15 cellular contexts compared by ENCODE assay signal in genomic region chrX:103158317-103158621, GRCh38. TPM values are rescaled to one million over a fixed set of nuclear protein-coding genes. Genes with fewer than 3 reads are reported as not detected.
A peak's percentile ranks its signal among the peaks of the same experiment; 100 is the strongest.
DNase-seq lines count a peak whose midpoint lies in the region; ATAC-seq, FAIRE-seq and TF ChIP-seq lines count a peak whose summit lies in the region.
"Had no signal": no experiment of that assay in that cellular context is flagged by ENCODE, and none has a peak within 500 bp of the region (broad histone marks: within the 10 kb centered on the region; RNA-seq: fewer than 3 reads in every experiment).

No MANE protein-coding gene starts in this region.

- TF ChIP-seq RAD21 in HepG2 (CRISPR knock-in tag; IDR thresholded peaks at IDR 0.05), result no peak

- no peak for FAIRE-seq in HepG2 (lab: Jason Lieb, UNC)
- FAIRE-seq: D721Med had no signal

- no peaks in the 10 kb centered on the region for H3K9me2 ChIP-seq in OCI-LY7 (ENCODE audit: insufficient read depth, low read length)

- H3K27ac Mint-ChIP-seq in Calu3 (ENCODE audit: unreplicated experiment), result no peak overlapping the region
- H3K27ac Mint-ChIP-seq in HFFc6, result no peak overlapping the region
- H3K27ac Mint-ChIP-seq in activated CD8-positive, alpha-beta T cell treated with anti-CD3 and anti-CD28 coated beads for 36 hours, result no peak overlapping the region
- H3K27ac Mint-ChIP-seq: CD8-positive, alpha-beta T cell; H9 had no signal

- ATAC-seq in HepG2 (no peak), body of pancreas (no peak)
- no peak for ATAC-seq in activated CD8-positive, alpha-beta T cell treated with anti-CD3 and anti-CD28 coated beads for 36 hours
- ATAC-seq: CD8-positive, alpha-beta T cell had no signal

- no peak for DNase-seq in Calu3
- no peak for DNase-seq in HFFc6
- no peak for DNase-seq in OCI-LY7 (ENCODE audit: low spot score)
- DNase-seq in HepG2 (ENCODE audit: low spot score), result no peak
- no peak for DNase-seq in body of pancreas
- no peak for DNase-seq in NCI-H1930 (lab: John Stamatoyannopoulos, UW)
- no peak for DNase-seq in activated CD8-positive, alpha-beta memory T cell treated with anti-CD3 and anti-CD28 coated beads for 24 hours
- no peak for DNase-seq in activated CD8-positive, alpha-beta T cell treated with anti-CD3 and anti-CD28 coated beads for 36 hours
- DNase-seq: H9, NCI-H510A, SHP77 treated with DMSO at 0.1 percent for 48 hours, T-helper 1 cell, T1000 had no signal

- no peaks in the 10 kb centered on the region for H3K9me3 ChIP-seq in OCI-LY7 (ENCODE audit: low read length)
- no peaks in the 10 kb centered on the region for H3K9me3 ChIP-seq in HepG2 (ENCODE audit: low read length)
- no peaks in the 10 kb centered on the region for H3K9me3 ChIP-seq in body of pancreas

- no peak for TF ChIP-seq EP300 in HepG2 (IDR thresholded peaks at IDR 0.05; ENCODE audit: low read depth in 2 of 2, low read length in 2 of 2)
- no peak for TF ChIP-seq EP300 in HepG2 (CRISPR knock-in tag; IDR thresholded peaks at IDR 0.05; ENCODE audit: borderline replicate concordance)

- TF ChIP-seq CTCF in Calu3 (IDR thresholded peaks at IDR 0.05; ENCODE audit: unreplicated experiment), result peak; percentile 0
- peak; percentile 16 for TF ChIP-seq CTCF in HFFc6 (IDR thresholded peaks at IDR 0.05)
- TF ChIP-seq CTCF in OCI-LY7 (conservative IDR thresholded peaks at IDR 0.05; ENCODE audit: low read length), result peak; percentile 22; the same call in 1 of the 2 replicates
- no peak for TF ChIP-seq CTCF in HepG2 (CRISPR knock-in tag; IDR thresholded peaks at IDR 0.05)
- TF ChIP-seq CTCF in body of pancreas (IDR thresholded peaks at IDR 0.05), result no peak
- TF ChIP-seq CTCF in activated CD8-positive, alpha-beta T cell treated with anti-CD3 and anti-CD28 coated beads for 36 hours (IDR thresholded peaks at IDR 0.05), result no peak

- H3K4me1 Mint-ChIP-seq in Calu3 (ENCODE audit: low read depth, unreplicated experiment) (peaks cover 14% of the 10 kb centered on the region), HFFc6 (ENCODE audit: low read depth) (peaks cover 34% of the 10 kb centered on the region)
- no peaks in the 10 kb centered on the region for H3K4me1 Mint-ChIP-seq in activated CD8-positive, alpha-beta T cell treated with anti-CD3 and anti-CD28 coated beads for 36 hours (ENCODE audit: low read depth)

- H4K20me1 ChIP-seq in OCI-LY7 (ENCODE audit: insufficient read depth, low read length), result no peaks in the 10 kb centered on the region
- no peaks in the 10 kb centered on the region for H4K20me1 ChIP-seq in HepG2 (ENCODE audit: insufficient read depth, low read length)

- no peaks in the 10 kb centered on the region for H3K9me3 Mint-ChIP-seq in Calu3 (ENCODE audit: low read depth, unreplicated experiment)
- H3K9me3 Mint-ChIP-seq in HFFc6, result no peaks in the 10 kb centered on the region
- H3K9me3 Mint-ChIP-seq in activated CD8-positive, alpha-beta T cell treated with anti-CD3 and anti-CD28 coated beads for 36 hours, result no peaks in the 10 kb centered on the region
- H3K9me3 Mint-ChIP-seq: CD8-positive, alpha-beta T cell had no signal

- intact Hi-C loops in Calu3 (cut with micrococcal nuclease; ENCODE audit: unreplicated experiment), result loop anchor here (1.0 to 5.0 kb wide), 2 partner anchors 101 to 207 kb away; no protein-coding TSS in a partner anchor
- intact Hi-C loops in OCI-LY7 (cut with micrococcal nuclease; ENCODE audit: unreplicated experiment), result loop anchor here (10.0 kb wide), 1 partner anchor 203 kb away; no protein-coding TSS in a partner anchor
- intact Hi-C loops in HepG2 (cut with micrococcal nuclease; ENCODE audit: unreplicated experiment), result loop anchor here (1.0 kb wide), 1 partner anchor 207 kb away; no protein-coding TSS in a partner anchor
- intact Hi-C loops in body of pancreas (cut with DNase I), result no loop called here
- intact Hi-C loops in activated CD8-positive, alpha-beta T cell treated with anti-CD3 and anti-CD28 coated beads for 36 hours (cut with micrococcal nuclease), result loop anchor here (5.0 kb wide), 1 partner anchor 206 kb away; no protein-coding TSS in a partner anchor

- TF ChIP-seq POLR2A in HepG2 (IDR thresholded peaks at IDR 0.05; ENCODE audit: insufficient read depth in 1 of 2, low read depth in 2 of 2, low read length in 2 of 2) (no peak), body of pancreas (IDR thresholded peaks at IDR 0.05) (no peak)

- no peak overlapping the region for H3K4me2 ChIP-seq in OCI-LY7 (ENCODE audit: low read length)
- no peak overlapping the region for H3K4me2 ChIP-seq in HepG2 (ENCODE audit: low read depth, low read length)

- H3K27me3 ChIP-seq in HepG2 (ENCODE audit: control insufficient read depth in 1 of 2, insufficient read depth in 2 of 2, low read length in 2 of 2), result no peaks in the 10 kb centered on the region
- H3K27me3 ChIP-seq in body of pancreas, result no peaks in the 10 kb centered on the region

- CTCF ChIA-PET in Calu3 (lab: Charles Lee), result no interaction called here
- CTCF ChIA-PET in OCI-LY7 (lab: Charles Lee; ENCODE audit: unreplicated experiment), result no interaction called here
- CTCF ChIA-PET in HepG2 (lab: Yijun Ruan, JAX; ENCODE audit: low intra/inter-chr PET ratio, low total read pairs), result interaction anchor here (1.8 to 2.0 kb wide), 2 partner anchors 207 to 224 kb away, joined by 5 to 18 read pairs; no protein-coding TSS in a partner anchor
- CTCF ChIA-PET in activated CD8-positive, alpha-beta T cell treated with anti-CD3 and anti-CD28 coated beads for 36 hours (lab: Charles Lee), result interaction anchor here (1.6 kb wide), 1 partner anchor 14 kb away, joined by 3 read pairs; no protein-coding TSS in a partner anchor

- H3K36me3 Mint-ChIP-seq in Calu3 (ENCODE audit: insufficient read depth, unreplicated experiment) (no peaks in the 10 kb centered on the region), HFFc6 (ENCODE audit: low read depth) (no peaks in the 10 kb centered on the region)
- H3K36me3 Mint-ChIP-seq in activated CD8-positive, alpha-beta T cell treated with anti-CD3 and anti-CD28 coated beads for 36 hours (ENCODE audit: low read depth), result no peaks in the 10 kb centered on the region
- H3K36me3 Mint-ChIP-seq: CD8-positive, alpha-beta T cell had no signal

- H3K79me2 ChIP-seq in OCI-LY7 (ENCODE audit: insufficient read depth, low read depth, low read length), result no peaks in the 10 kb centered on the region
- H3K79me2 ChIP-seq in HepG2 (ENCODE audit: insufficient read depth, low read length), result no peaks in the 10 kb centered on the region

- no peak overlapping the region for H3K9ac ChIP-seq in HepG2 (ENCODE audit: insufficient read depth, low read depth, low read length)

- no peak overlapping the region for H3K4me3 Mint-ChIP-seq in Calu3 (ENCODE audit: low read depth, unreplicated experiment)
- no peak overlapping the region for H3K4me3 Mint-ChIP-seq in HFFc6
- H3K4me3 Mint-ChIP-seq in activated CD8-positive, alpha-beta T cell treated with anti-CD3 and anti-CD28 coated beads for 36 hours, result no peak overlapping the region
- H3K4me3 Mint-ChIP-seq: CD8-positive, alpha-beta T cell; H9 had no signal

- in situ Hi-C loops in HepG2 (cut with HindIII; ENCODE audit: extremely low pct_ligation_motif_present, low pct_unique_long_range_greater_than_20kb), result loop anchor here (10.0 kb wide), 1 partner anchor 203 kb away; no protein-coding TSS in a partner anchor

- no TSS peak for BruUV-seq in Calu3 (replicated peaks; lab: Mats Ljungman, UMichigan)
- no TSS peak for BruUV-seq in OCI-LY7 (replicated peaks; lab: Mats Ljungman, UMichigan)
- BruUV-seq in HepG2 (replicated peaks; lab: Mats Ljungman, UMichigan), result no TSS peak

- no peak overlapping the region for H3K4me3 ChIP-seq in OCI-LY7 (ENCODE audit: low read depth, low read length, poor library complexity, severe bottlenecking)
- H3K4me3 ChIP-seq in HepG2 (replicated peaks in 1 of 3; ENCODE audit: insufficient read depth in 1 of 3, low read depth in 2 of 3, low read length in 3 of 3), result no peak overlapping the region
- H3K4me3 ChIP-seq in body of pancreas, result no peak overlapping the region

- H2AFZ ChIP-seq in OCI-LY7 (ENCODE audit: low read length) (no peak overlapping the region), HepG2 (ENCODE audit: low read length) (no peak overlapping the region)

- H3K27me3 Mint-ChIP-seq in Calu3 (ENCODE audit: unreplicated experiment) (peaks cover 16% of the 10 kb centered on the region), HFFc6 (ENCODE audit: insufficient read depth) (peaks cover 2% of the 10 kb centered on the region; the same call in 1 of the 2 replicates)
- H3K27me3 Mint-ChIP-seq in activated CD8-positive, alpha-beta T cell treated with anti-CD3 and anti-CD28 coated beads for 36 hours, result no peaks in the 10 kb centered on the region

- 0% methylated on average over 2 of the region's 4 CpGs for WGBS in HepG2 (ENCODE audit: low lambda C conversion rate)
- 14 to 19% methylated on average over 4 of the region's 4 CpGs for WGBS in body of pancreas, 2 donors

- H3K4me1 ChIP-seq in OCI-LY7 (ENCODE audit: insufficient read depth, low read length, poor library complexity, severe bottlenecking), result no peaks in the 10 kb centered on the region
- H3K4me1 ChIP-seq in HepG2 (ENCODE audit: insufficient read depth, low read length), result no peaks in the 10 kb centered on the region
- no peaks in the 10 kb centered on the region for H3K4me1 ChIP-seq in body of pancreas

- no peak overlapping the region for H3K27ac ChIP-seq in OCI-LY7 (ENCODE audit: low read depth, low read length, poor library complexity, severe bottlenecking)
- H3K27ac ChIP-seq in HepG2 (ENCODE audit: extremely low read length, insufficient read depth, low read length), result no peak overlapping the region
- H3K27ac ChIP-seq in body of pancreas, result no peak overlapping the region

- POLR2A ChIA-PET in OCI-LY7 (lab: Charles Lee), result no interaction called here
- POLR2A ChIA-PET in HepG2 (lab: Yijun Ruan, JAX), result no interaction called here
- POLR2A ChIA-PET in activated CD8-positive, alpha-beta T cell treated with anti-CD3 and anti-CD28 coated beads for 36 hours (lab: Charles Lee), result no interaction called here

- H3K36me3 ChIP-seq in OCI-LY7 (ENCODE audit: insufficient read depth, low read length) (no peaks in the 10 kb centered on the region), HepG2 (replicated peaks in 1 of 2; ENCODE audit: control insufficient read depth in 1 of 2, insufficient read depth in 2 of 2, low read length in 2 of 2) (no peaks in the 10 kb centered on the region), body of pancreas (replicated peaks in 1 of 2; ENCODE audit: insufficient read depth in 1 of 2, low read depth in 2 of 2) (no peaks in the 10 kb centered on the region)

RNA-seq across cellular contexts. Expression of gene BEX4, which starts 56.6 kb away (rescaled TPM):
- total RNA-seq in Calu3 (2022) (not detected in 2 replicates), OCI-LY7 (2022) (not detected in 2 replicates), HepG2 (2016; rRNA removed; fragmentation: Illumina TruSeq; extraction: Trizol) (not detected in 2 replicates), body of pancreas (10 to 100 TPM in 1 of 2 donors, 1 to 10 TPM in 1; 7.9 to 14.8 TPM)
- total RNA-seq in HFFc6 (2021; fragmentation: NEBNext Ultra II Directional; extraction: Animal tissue kit (Norgen Biotek cat#: 25700)), result 1 to 10 TPM in 1 of 6 experiments, under 1 TPM in 5; 0.19 to 1.4 (median 0.32) TPM
- total RNA-seq in OCI-LY7 (2014; rRNA removed; shearing (Covaris generic)), result not detected in 2 replicates
- not detected in 2 replicates for total RNA-seq in HepG2 (2016; cell fraction: cytosol; rRNA removed; fragmentation: Illumina TruSeq; extraction: Trizol; ENCODE audit: low read depth)
- not detected in 2 replicates for total RNA-seq in HepG2 (2016; cell fraction: insoluble cytoplasmic fraction; rRNA removed; fragmentation: Illumina TruSeq; extraction: Trizol)
- total RNA-seq in HepG2 (2016; cell fraction: membrane; rRNA removed; fragmentation: Illumina TruSeq; extraction: Trizol), result not detected in 2 replicates
- total RNA-seq in HepG2 (2016; cell fraction: nucleus; rRNA removed; fragmentation: Illumina TruSeq; extraction: Trizol), result not detected in 2 replicates
- polyA plus RNA-seq in HepG2 (2011; rRNA removed), result not detected in 2 replicates
- polyA plus RNA-seq in HepG2 (2011; cell fraction: cytosol; rRNA removed), result 0.05 TPM in 1 of 2 replicates, not detected in the other
- not detected in 2 replicates for polyA plus RNA-seq in HepG2 (2011; cell fraction: nucleus; rRNA removed)
- not detected in 2 replicates for polyA plus RNA-seq in HepG2 (2012)
- not detected in 2 replicates for polyA plus RNA-seq in HepG2 (2016; cell fraction: cytosol; fragmentation: Illumina TruSeq; extraction: Trizol; ENCODE audit: low read depth)
- polyA plus RNA-seq in HepG2 (2016; cell fraction: insoluble cytoplasmic fraction; fragmentation: Illumina TruSeq; extraction: Trizol; ENCODE audit: low read depth), result not detected in 2 replicates
- not detected in 2 replicates for polyA plus RNA-seq in HepG2 (2016; cell fraction: membrane; fragmentation: Illumina TruSeq; extraction: Trizol; ENCODE audit: low read depth)
- not detected in 2 replicates for polyA plus RNA-seq in HepG2 (2016; cell fraction: nucleus; fragmentation: Illumina TruSeq; extraction: Trizol; ENCODE audit: insufficient read depth, low read depth)
- not detected in 2 replicates for polyA minus RNA-seq in HepG2 (2011; rRNA and poly(A)+ RNA removed; ENCODE audit: low replicate concordance)
- not detected in 2 replicates for polyA minus RNA-seq in HepG2 (2011; cell fraction: cytosol; rRNA and poly(A)+ RNA removed)
- not detected in 2 replicates for polyA minus RNA-seq in HepG2 (2011; cell fraction: nucleus; rRNA and poly(A)+ RNA removed)
- total RNA-seq in activated CD8-positive, alpha-beta T cell treated with anti-CD3 and anti-CD28 coated beads for 36 hours, result 10 to 100 TPM in 1 of 2 experiments, 1 to 10 TPM in 1; 9.7 to 13.1 TPM

Comparison
In these comparisons a context has a peak if more than half of its experiments do, and no peak if none do; other contexts are left out.
1. CTCF ChIP-seq: peak in Calu3 (single experiment), HFFc6 (single experiment) and OCI-LY7 (single experiment); none in HepG2 (single experiment), body of pancreas (0 of 7) and activated CD8-positive, alpha-beta T cell treated with anti-CD3 and anti-CD28 coated beads for 36 hours (single experiment).
2. CTCF ChIA-PET loops: an anchor here in HepG2 (1.8 to 2.0 kb wide) and activated CD8-positive, alpha-beta T cell treated with anti-CD3 and anti-CD28 coated beads for 36 hours (1.6 kb wide); none called in Calu3 and OCI-LY7.